13 cellular contexts compared by ENCODE assay signal in the genomic region with DNA sequence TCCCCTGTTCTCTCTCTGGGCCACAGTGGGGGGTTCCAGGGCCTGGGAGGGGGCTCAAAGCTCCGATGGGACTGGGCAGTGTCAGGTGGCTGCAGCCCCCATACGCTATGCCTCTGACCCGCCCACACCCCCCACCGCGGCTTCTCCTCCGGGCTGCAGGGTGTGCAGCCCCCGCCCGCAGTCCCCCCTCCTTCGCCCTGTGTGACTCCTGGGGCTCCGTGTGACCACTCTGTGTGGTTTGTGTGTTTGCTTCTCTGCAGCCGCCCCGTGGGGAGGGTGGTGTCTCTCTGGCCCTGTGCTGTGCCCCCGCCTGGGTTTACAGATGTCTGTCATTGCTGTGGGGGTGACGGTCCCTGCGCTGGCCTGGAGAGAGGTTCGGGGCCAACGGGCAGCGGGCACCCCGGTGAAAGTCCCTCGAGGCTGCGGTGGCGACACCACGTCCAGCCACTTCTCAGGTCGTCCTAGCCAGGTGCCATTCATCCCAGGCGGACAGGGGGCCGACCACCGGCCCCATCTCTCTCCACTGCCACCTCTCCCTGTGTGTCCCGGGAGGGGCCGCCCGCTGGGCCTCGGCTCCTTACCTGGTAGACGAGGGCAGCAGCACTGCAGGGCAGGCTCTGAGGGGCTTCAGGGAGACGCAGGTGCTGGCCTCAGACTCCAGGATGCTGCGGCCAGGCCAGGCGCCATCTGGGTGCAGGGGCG. TPM values are rescaled to one million over a fixed set of nuclear protein-coding genes. Genes with fewer than 3 reads are reported as not detected.
A peak's percentile ranks its signal among the peaks of the same experiment; 100 is the strongest.
DNase-seq lines count a peak whose midpoint lies in the region; ATAC-seq, FAIRE-seq and TF ChIP-seq lines count a peak whose summit lies in the region.
"Had no signal": no experiment of that assay in that cellular context is flagged by ENCODE, and none has a peak within 500 bp of the region (broad histone marks: within the 10 kb centered on the region; RNA-seq: fewer than 3 reads in every experiment).

No MANE protein-coding gene starts in this region.

- POLR2A ChIA-PET in HEK293 (lab: Yijun Ruan, JAX): no interaction called here

- no peaks in the 10 kb centered on the region for H3K79me2 ChIP-seq in hepatocyte

- no peak for ATAC-seq in GM21528 (IDR thresholded peaks at IDR 0.05; ENCODE audit: low FRiP score, unreplicated experiment)

- H3K36me3 ChIP-seq in HEK293 (ENCODE audit: control insufficient read depth in 2 of 2, insufficient read depth in 1 of 2, low read length in 2 of 2) (no peaks in the 10 kb centered on the region), hepatocyte (replicated peaks; ENCODE audit: insufficient read depth, low read depth) (no peaks in the 10 kb centered on the region), kidney (ENCODE audit: control insufficient read depth in 1 of 2, insufficient read depth in 2 of 2, low read length in 2 of 2) (no peaks in the 10 kb centered on the region)
- H3K36me3 ChIP-seq: HAP-1 had no signal

- TF ChIP-seq CTCF in C4-2B (conservative IDR thresholded peaks at IDR 0.05) (no peak), HEK293 (tag by site-specific recombination; IDR thresholded peaks at IDR 0.05) (no peak), VCaP (conservative IDR thresholded peaks at IDR 0.05) (no peak), hepatocyte (IDR thresholded peaks at IDR 0.05; ENCODE audit: poor library complexity) (no peak), kidney (IDR thresholded peaks at IDR 0.05; ENCODE audit: borderline replicate concordance, extremely low read depth, insufficient read depth) (no peak)

- CTCF ChIA-PET in HEK293 (lab: Yijun Ruan, JAX): no interaction called here

- H3K27me3 ChIP-seq in hepatocyte: peaks cover 14% of the 10 kb centered on the region

- H2AFZ ChIP-seq in hepatocyte: no peak overlapping the region

- 85% methylated on average over 25 of the region's 36 CpGs for WGBS in hepatocyte (ENCODE audit: low lambda C conversion rate, missing lambda C conversion rate)

- no peak overlapping the region for H3K4me3 ChIP-seq in HEK293 (ENCODE audit: low read depth, low read length)
- no peak overlapping the region for H3K4me3 ChIP-seq in hepatocyte
- no peak overlapping the region for H3K4me3 ChIP-seq in kidney (ENCODE audit: low read length in 2 of 2)
- H3K4me3 ChIP-seq: HAP-1 had no signal

- FAIRE-seq in kidney (lab: Jason Lieb, UNC): no peak
- FAIRE-seq: RCC 7860 had no signal

- intact Hi-C loops in kidney (cut with DNase I): no loop called here

- H4K20me1 ChIP-seq in hepatocyte (ENCODE audit: insufficient read depth, poor library complexity, severe bottlenecking): no peaks in the 10 kb centered on the region

- no peak overlapping the region for H3K9ac ChIP-seq in kidney (ENCODE audit: low read length in 2 of 2)

- H3K27ac ChIP-seq in C4-2B (peak overlapping the region; percentile 78), HEK293 (ENCODE audit: extremely low read depth, low read depth, low read length) (peak overlapping the region; percentile 60; the same call in 1 of the 2 replicates), VCaP (peak overlapping the region; percentile 96), hepatocyte (peak overlapping the region; percentile 82), kidney (ENCODE audit: low read depth in 2 of 2, low read length in 2 of 2) (no peak overlapping the region)

- H3K9me2 ChIP-seq in hepatocyte (replicated peaks; ENCODE audit: insufficient read depth): no peaks in the 10 kb centered on the region

- DNase-seq in hepatocyte (ENCODE audit: low spot score) (no peak), kidney (no peak)
- no peak for DNase-seq in stimulated activated CD4-positive, alpha-beta T cell treated with anti-CD3 and anti-CD28 coated beads, Interleukin-2, amount 100 ng/mL, for 24 hours
- DNase-seq in activated CD8-positive, alpha-beta memory T cell treated with anti-CD3 and anti-CD28 coated beads, Interleukin-2, amount 50 U/mL, for 4 hours: no peak
- DNase-seq: KBM-7, NCI-H510A had no signal

- no peaks in the 10 kb centered on the region for H3K9me3 ChIP-seq in HEK293 (ENCODE audit: control insufficient read depth, insufficient read depth, low read depth, low read length)
- no peaks in the 10 kb centered on the region for H3K9me3 ChIP-seq in hepatocyte (ENCODE audit: low read depth)
- no peaks in the 10 kb centered on the region for H3K9me3 ChIP-seq in kidney (ENCODE audit: control insufficient read depth in 1 of 2, low read length in 2 of 2)
- H3K9me3 ChIP-seq: HAP-1 had no signal

- peak overlapping the region; percentile 60 for H3K4me2 ChIP-seq in hepatocyte

- peaks cover 12% of the 10 kb centered on the region for H3K4me1 ChIP-seq in HEK293 (ENCODE audit: control insufficient read depth, insufficient read depth, low read length)
- peaks cover 14% of the 10 kb centered on the region for H3K4me1 ChIP-seq in hepatocyte (ENCODE audit: insufficient read depth)
- H3K4me1 ChIP-seq in kidney (ENCODE audit: control insufficient read depth in 1 of 2, insufficient read depth in 1 of 2, low read depth in 1 of 2, low read length in 2 of 2): peaks cover 0 to 6% of the 10 kb centered on the region in 2 donors
- H3K4me1 ChIP-seq: HAP-1 had no signal

TF ChIP-seq in HEK293, 187 proteins besides CTCF, POLR2A, EP300 and RAD21:
- TF ChIP-seq REPIN1 (tag by site-specific recombination; IDR thresholded peaks at IDR 0.05; ENCODE audit: low read depth) (no peak), ZSCAN23 (tag by site-specific recombination; IDR thresholded peaks at IDR 0.05) (no peak), ZNF571 (tag by site-specific recombination; IDR thresholded peaks at IDR 0.05) (no peak), SCRT1 (tag by site-specific recombination; IDR thresholded peaks at IDR 0.05; ENCODE audit: borderline replicate concordance) (no peak), ZNF2 (tag by site-specific recombination; IDR thresholded peaks at IDR 0.05) (peak; percentile 29; the same call in 1 of the 2 replicates)
- TF ChIP-seq, protein P1, sequence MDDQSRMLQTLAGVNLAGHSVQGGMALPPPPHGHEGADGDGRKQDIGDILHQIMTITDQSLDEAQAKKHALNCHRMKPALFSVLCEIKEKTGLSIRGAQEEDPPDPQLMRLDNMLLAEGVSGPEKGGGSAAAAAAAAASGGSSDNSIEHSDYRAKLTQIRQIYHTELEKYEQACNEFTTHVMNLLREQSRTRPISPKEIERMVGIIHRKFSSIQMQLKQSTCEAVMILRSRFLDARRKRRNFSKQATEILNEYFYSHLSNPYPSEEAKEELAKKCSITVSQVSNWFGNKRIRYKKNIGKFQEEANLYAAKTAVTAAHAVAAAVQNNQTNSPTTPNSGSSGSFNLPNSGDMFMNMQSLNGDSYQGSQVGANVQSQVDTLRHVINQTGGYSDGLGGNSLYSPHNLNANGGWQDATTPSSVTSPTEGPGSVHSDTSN (CRISPR knock-in tag; IDR thresholded peaks at IDR 0.05): no peak
TF ChIP-seq in HEK293: peak in this region for 1.

RNA-seq across cellular contexts. Expression of a gene that starts 5.5 kb away (rescaled TPM):
- total RNA-seq in hepatocyte (0.77 TPM in 1 of 2 replicates, not detected in the other), kidney (6.7 TPM)
- polyA plus RNA-seq in hepatocyte (1.3 TPM in 1 of 2 replicates, not detected in the other), kidney (ENCODE audit: insufficient read depth, low read depth, low replicate concordance) (not detected)
- polyA plus RNA-seq: CD14-positive monocyte had no signal

RNA-seq across cellular contexts. Expression of a gene that starts 18.0 kb away (rescaled TPM):
- not detected in 2 replicates for total RNA-seq in hepatocyte
- polyA plus RNA-seq in hepatocyte: 0.10 TPM in 1 of 2 replicates, not detected in the other
- total RNA-seq in kidney: not detected
- polyA plus RNA-seq in kidney (ENCODE audit: insufficient read depth, low read depth, low replicate concordance): not detected
- polyA plus RNA-seq: CD14-positive monocyte had no signal

Comparison
In these comparisons a context has a peak if more than half of its experiments do, and no peak if none do; other contexts are left out.
1. H3K27ac ChIP-seq: peak in C4-2B (single experiment), HEK293 (single experiment), VCaP (single experiment) and hepatocyte (single experiment); none in kidney (0 of 2).